ENCODE assay signal across 20 cellular contexts in the genomic region with DNA sequence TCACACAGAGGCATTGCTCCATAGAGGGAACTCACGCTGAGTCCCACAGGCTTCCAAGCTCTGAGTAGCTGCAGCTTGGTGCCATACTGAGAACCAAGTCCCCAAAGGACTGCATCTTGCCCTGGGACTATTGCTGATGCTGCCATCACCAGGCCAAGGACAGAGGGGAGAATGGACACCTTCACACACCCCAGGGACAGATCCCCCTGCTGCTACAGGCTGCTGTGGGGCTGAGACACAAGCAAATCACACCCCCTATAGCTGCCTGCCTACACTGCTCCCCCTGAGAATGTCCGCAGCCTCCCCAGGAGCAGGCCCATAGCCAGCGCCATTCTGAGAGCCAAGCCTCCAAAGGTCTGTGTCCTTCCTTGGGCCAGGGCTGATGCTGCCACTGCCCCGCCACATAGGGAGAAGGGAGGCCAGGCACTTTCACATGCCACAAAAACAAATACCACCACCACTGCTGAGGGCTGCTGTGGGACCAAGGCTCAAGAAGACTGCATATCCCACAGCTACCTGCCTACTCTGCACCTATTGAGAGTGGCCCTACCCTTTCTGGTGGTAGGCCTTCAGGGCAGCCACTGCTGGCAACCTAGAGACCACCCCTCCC.
DNase-seq lines count a peak whose midpoint lies in the region; ATAC-seq and TF ChIP-seq lines count a peak whose summit lies in the region.
"Had no signal": no experiment of that assay in that cellular context is flagged by ENCODE, and none has a peak within 500 bp of the region (broad histone marks: within the 10 kb centered on the region; RNA-seq: fewer than 3 reads in every experiment).

No MANE protein-coding gene starts in this region.

- peaks cover 9% of the 10 kb centered on the region for H3K9me3 Mint-ChIP-seq in activated naive CD4-positive, alpha-beta T cell treated with anti-CD3 and anti-CD28 coated beads for 36 hours

- H3K4me1 Mint-ChIP-seq in activated naive CD4-positive, alpha-beta T cell treated with anti-CD3 and anti-CD28 coated beads for 36 hours (ENCODE audit: low read depth): no peaks in the 10 kb centered on the region

- H3K4me3 Mint-ChIP-seq in activated naive CD4-positive, alpha-beta T cell treated with anti-CD3 and anti-CD28 coated beads for 36 hours: no peak overlapping the region
- H3K4me3 Mint-ChIP-seq: CD4-positive, alpha-beta T cell had no signal

- H3K27me3 Mint-ChIP-seq in activated naive CD4-positive, alpha-beta T cell treated with anti-CD3 and anti-CD28 coated beads for 36 hours (ENCODE audit: low read depth): no peaks in the 10 kb centered on the region

- intact Hi-C loops in activated naive CD4-positive, alpha-beta T cell treated with anti-CD3 and anti-CD28 coated beads for 36 hours (cut with micrococcal nuclease): no loop called here

- peaks cover 89% of the 10 kb centered on the region for H3K36me3 ChIP-seq in neutrophil
- H3K36me3 ChIP-seq: BE2C had no signal

- peak; percentile 26 for DNase-seq in activated CD8-positive, alpha-beta memory T cell treated with anti-CD3 and anti-CD28 coated beads for 24 hours
- no peak for DNase-seq in activated CD8-positive, alpha-beta memory T cell treated with anti-CD3 and anti-CD28 coated beads, Interleukin-2, amount 50 U/mL, for 4 hours
- peak; percentile 27 for DNase-seq in ecto neural progenitor cell (ENCODE audit: low spot score)
- DNase-seq in ureter (ENCODE audit: low spot score): peak; percentile 29
- no peak for DNase-seq in activated naive CD4-positive, alpha-beta T cell treated with anti-CD3 and anti-CD28 coated beads for 36 hours
- DNase-seq in NCI-H2029 treated with DMSO at 0.1 percent for 48 hours (lab: John Stamatoyannopoulos, UW): no peak
- DNase-seq: BE2C; CD4-positive, alpha-beta T cell; KBM-7; MV-4-11; NCI-H1105; NCI-H1436 treated with DMSO at 0.1 percent for 48 hours; NCI-H1930; NCI-H446 treated with DMSO at 0.1 percent for 48 hours; NCI-H526 treated with DMSO at 0.1 percent for 48 hours; Peyer's patch had no signal

- no peak overlapping the region for H3K27ac Mint-ChIP-seq in activated naive CD4-positive, alpha-beta T cell treated with anti-CD3 and anti-CD28 coated beads for 36 hours
- H3K27ac Mint-ChIP-seq: CD4-positive, alpha-beta T cell had no signal

- peak overlapping the region; percentile 38 for H3K27ac ChIP-seq in neutrophil
- H3K27ac ChIP-seq: 22Rv1 had no signal

- H3K4me1 ChIP-seq in neutrophil (ENCODE audit: control insufficient read depth in 1 of 2, insufficient read depth in 1 of 2, low read depth in 1 of 2, low read length in 1 of 2): no peaks in the 10 kb centered on the region
- H3K4me1 ChIP-seq: BE2C had no signal

- H3K4me3 ChIP-seq in neutrophil (ENCODE audit: low read depth in 1 of 2, low read length in 1 of 2): no peak overlapping the region
- H3K4me3 ChIP-seq: Peyer's patch had no signal

- H3K9me3 ChIP-seq in neutrophil: no peaks in the 10 kb centered on the region
- H3K9me3 ChIP-seq: BE2C, Peyer's patch had no signal

- CTCF ChIA-PET in activated naive CD4-positive, alpha-beta T cell treated with anti-CD3 and anti-CD28 coated beads for 36 hours (lab: Charles Lee): no interaction called here

- no peaks in the 10 kb centered on the region for H3K36me3 Mint-ChIP-seq in activated naive CD4-positive, alpha-beta T cell treated with anti-CD3 and anti-CD28 coated beads for 36 hours (ENCODE audit: low read depth)

- H3K27me3 ChIP-seq in neutrophil: no peaks in the 10 kb centered on the region
- H3K27me3 ChIP-seq: BE2C, Peyer's patch had no signal

- ATAC-seq in HG03045 (IDR thresholded peaks at IDR 0.05; ENCODE audit: unreplicated experiment): no peak
- ATAC-seq: SK-N-SH treated with all-trans-retinoic acid at 6 μM for 48 hours had no signal

- no peak for TF ChIP-seq CTCF in neutrophil (IDR thresholded peaks at IDR 0.05)

Comparison
In these comparisons a context has a peak if more than half of its experiments do, and no peak if none do; other contexts are left out.
1. DNase-seq: peak in activated CD8-positive, alpha-beta memory T cell treated with anti-CD3 and anti-CD28 coated beads for 24 hours (single experiment), ecto neural progenitor cell (single experiment) and ureter (single experiment); none in activated CD8-positive, alpha-beta memory T cell treated with anti-CD3 and anti-CD28 coated beads, Interleukin-2, amount 50 U/mL, for 4 hours (single experiment), activated naive CD4-positive, alpha-beta T cell treated with anti-CD3 and anti-CD28 coated beads for 36 hours (single experiment) and NCI-H2029 treated with DMSO at 0.1 percent for 48 hours (single experiment).